ENCODE assay signal across 1 cellular context in genomic region chr18:31232779-31233424, GRCh38.
TF ChIP-seq lines count a peak whose summit lies in the region.

No MANE protein-coding gene starts in this region.

TF ChIP-seq in HepG2, 621 proteins besides CTCF, POLR2A, EP300 and RAD21 (continued from another document and continues in another):
- TF ChIP-seq PREB (CRISPR knock-in tag; IDR thresholded peaks at IDR 0.05) (no peak), BRF2 (CRISPR knock-in tag; IDR thresholded peaks at IDR 0.05) (no peak), NRL (CRISPR knock-in tag; IDR thresholded peaks at IDR 0.05; ENCODE audit: borderline replicate concordance) (no peak), JDP2 (CRISPR knock-in tag; IDR thresholded peaks at IDR 0.05; ENCODE audit: borderline replicate concordance) (no peak), ARID3A (IDR thresholded peaks at IDR 0.05; ENCODE audit: low read depth, low read length) (peak; percentile 61; the same call in 1 of the 2 replicates), ZNF354B (CRISPR knock-in tag; IDR thresholded peaks at IDR 0.05) (no peak), YY1 (IDR thresholded peaks at IDR 0.05; ENCODE audit: insufficient read depth, insufficient replicate concordance, low read depth, low read length) (no peak), NR2F2 (IDR thresholded peaks at IDR 0.05; ENCODE audit: borderline replicate concordance, low read depth) (0 out of 2 replicates have a peak, but pooled peaks have one; percentile 27), MEF2D (CRISPR knock-in tag; IDR thresholded peaks at IDR 0.05) (no peak), ZBED4 (CRISPR knock-in tag; IDR thresholded peaks at IDR 0.05; ENCODE audit: borderline replicate concordance) (no peak), ZNF766 (CRISPR knock-in tag; IDR thresholded peaks at IDR 0.05; ENCODE audit: borderline replicate concordance) (no peak), NR1H2 (CRISPR knock-in tag; IDR thresholded peaks at IDR 0.05; ENCODE audit: borderline replicate concordance, low read depth) (no peak), ZSCAN5A (CRISPR knock-in tag; IDR thresholded peaks at IDR 0.05; ENCODE audit: borderline replicate concordance) (0 out of 2 replicates have a peak, but pooled peaks have one; percentile 54), ZNF503 (CRISPR knock-in tag; IDR thresholded peaks at IDR 0.05) (no peak), ZSCAN21 (CRISPR knock-in tag; IDR thresholded peaks at IDR 0.05; ENCODE audit: borderline replicate concordance) (0 out of 2 replicates have a peak, but pooled peaks have one; percentile 20), ZNF350 (CRISPR knock-in tag; IDR thresholded peaks at IDR 0.05; ENCODE audit: borderline replicate concordance, low read depth) (no peak), ZNF543 (CRISPR knock-in tag; IDR thresholded peaks at IDR 0.05) (0 out of 2 replicates have a peak, but pooled peaks have one; percentile 42), RORA (CRISPR knock-in tag; IDR thresholded peaks at IDR 0.05) (no peak), DZIP1 (CRISPR knock-in tag; IDR thresholded peaks at IDR 0.05) (no peak), SNAI1 (CRISPR knock-in tag; IDR thresholded peaks at IDR 0.05; ENCODE audit: borderline replicate concordance) (no peak), NFRKB (IDR thresholded peaks at IDR 0.05) (no peak), KLF16 (CRISPR knock-in tag; IDR thresholded peaks at IDR 0.05) (no peak), TRIM24 (CRISPR knock-in tag; IDR thresholded peaks at IDR 0.05) (no peak), PRDM15 (CRISPR knock-in tag; IDR thresholded peaks at IDR 0.05) (no peak), TBX2 (CRISPR knock-in tag; IDR thresholded peaks at IDR 0.05; ENCODE audit: borderline replicate concordance) (peak; percentile 55; the same call in 1 of the 2 replicates), HNRNPH1 (optimal IDR thresholded peaks at IDR 0.05; ENCODE audit: low read depth, low read length) (no peak), SRSF1 (optimal IDR thresholded peaks at IDR 0.05; ENCODE audit: low read depth, low read length) (no peak), ASH2L (IDR thresholded peaks at IDR 0.05; ENCODE audit: insufficient read length, low read depth, low read length) (no peak), MLX (CRISPR knock-in tag; IDR thresholded peaks at IDR 0.05) (no peak), CSRNP1 (CRISPR knock-in tag; IDR thresholded peaks at IDR 0.05) (no peak), GFI1 (CRISPR knock-in tag; IDR thresholded peaks at IDR 0.05; ENCODE audit: borderline replicate concordance) (peak; percentile 76), KDM5B (CRISPR knock-in tag; IDR thresholded peaks at IDR 0.05; ENCODE audit: borderline replicate concordance) (no peak), MATR3 (CRISPR knock-in tag; IDR thresholded peaks at IDR 0.05) (no peak), STAG1 (CRISPR knock-in tag; IDR thresholded peaks at IDR 0.05) (no peak), GMEB2 (CRISPR knock-in tag; IDR thresholded peaks at IDR 0.05; ENCODE audit: low read depth) (no peak)
